8 cellular contexts compared by ENCODE assay signal in genomic region chr5:14871573-14872069, GRCh38. TPM values are rescaled to one million over a fixed set of nuclear protein-coding genes. Genes with fewer than 3 reads are reported as not detected.
DNase-seq lines count a peak whose midpoint lies in the region; ATAC-seq and TF ChIP-seq lines count a peak whose summit lies in the region.

Gene ANKH (minus strand): TSS chr5:14871778. CDS start chr5:14871447, 331 bp downstream.

- peaks cover 7% of the 10 kb centered on the region; the same call in 1 of the 2 replicates for H3K27me3 ChIP-seq in H9 (ENCODE audit: insufficient read depth, low read length)
- no peaks in the 10 kb centered on the region for H3K27me3 ChIP-seq in Loucy (ENCODE audit: insufficient read depth, low read length, poor library complexity, severe bottlenecking)
- no peaks in the 10 kb centered on the region for H3K27me3 ChIP-seq in tibial nerve

- no peaks in the 10 kb centered on the region for H3K79me1 ChIP-seq in H9 (ENCODE audit: insufficient read depth, low read depth, low read length, poor library complexity, severe bottlenecking)

- H3K36me3 ChIP-seq in Loucy (ENCODE audit: insufficient read depth, low read length) = no peaks in the 10 kb centered on the region
- no peaks in the 10 kb centered on the region for H3K36me3 ChIP-seq in tibial nerve

- no peak within 1 kb of the TSS for H3K4ac ChIP-seq in H9 (ENCODE audit: low read depth, low read length)

- H3K9me3 Mint-ChIP-seq in H9 = no peaks in the 10 kb centered on the region

- peak; percentile 7 to 31 for TF ChIP-seq POLR2A in tibial nerve (IDR thresholded peaks at IDR 0.05)

- no peak within 1 kb of the TSS for H2BK20ac ChIP-seq in H9 (ENCODE audit: low read depth, low read length, poor library complexity, severe bottlenecking)

- H3K9me3 ChIP-seq in H9 (ENCODE audit: control insufficient read depth, low read depth, low read length) (no peaks in the 10 kb centered on the region), Loucy (ENCODE audit: insufficient read depth, low read depth, low read length) (no peaks in the 10 kb centered on the region), tibial nerve (no peaks in the 10 kb centered on the region)

- no peaks in the 10 kb centered on the region for H3K9me2 ChIP-seq in Loucy (replicated peaks; ENCODE audit: low read depth, low read length)

- H3K36me3 Mint-ChIP-seq in H9 (ENCODE audit: insufficient read depth in 1 of 3, low read depth in 3 of 3) = no peaks in the 10 kb centered on the region

- H3K4me3 ChIP-seq in Loucy (ENCODE audit: low read length, poor library complexity, severe bottlenecking) (peak within 1 kb of the TSS; percentile 79), tibial nerve (peak within 1 kb of the TSS; percentile 78 to 97 (median 89))

- CTCF ChIA-PET in GM10248 (lab: Yijun Ruan, JAX) = interaction anchor here (1.0 to 1.4 kb wide), 3 partner anchors 10 to 186 kb away, joined by 3 to 4 read pairs (median 4); no protein-coding TSS in a partner anchor

- H3K18ac ChIP-seq in H9 (ENCODE audit: insufficient read length, low read depth, low read length) = no peak within 1 kb of the TSS

- no peak within 1 kb of the TSS for H2BK5ac ChIP-seq in H9 (ENCODE audit: insufficient read length, low read length)

- peak in 1 of 2 donors; percentile 26 for TF ChIP-seq EP300 in tibial nerve (IDR thresholded peaks at IDR 0.05)

- H3K4me1 ChIP-seq in H9 (ENCODE audit: insufficient read depth, low read length) (no peaks in the 10 kb centered on the region), Loucy (ENCODE audit: insufficient read depth, low read length, poor library complexity, severe bottlenecking) (peaks cover 34% of the 10 kb centered on the region), tibial nerve (peaks cover 0 to 36% (median 8%) of the 10 kb centered on the region in 4 donors)

- no peak within 1 kb of the TSS for H3K27ac ChIP-seq in H9 (ENCODE audit: insufficient read length, low read depth, low read length)
- peak within 1 kb of the TSS; percentile 91 to 97 (median 94) for H3K27ac ChIP-seq in tibial nerve

- H3K27ac Mint-ChIP-seq in H9 = no peak within 1 kb of the TSS

- H3K4me2 ChIP-seq in H9 (ENCODE audit: insufficient read depth, insufficient read length, low read length) (peak within 1 kb of the TSS; percentile 80), Loucy (ENCODE audit: low read depth, low read length, poor library complexity, severe bottlenecking) (peak within 1 kb of the TSS; percentile 80)

- H3K79me2 ChIP-seq in H9 (ENCODE audit: insufficient read depth, low read length) = no peaks in the 10 kb centered on the region
- H3K79me2 ChIP-seq in Loucy (ENCODE audit: insufficient read depth, low read length) = peaks cover 44% of the 10 kb centered on the region

- H4K20me1 ChIP-seq in H9 (ENCODE audit: control insufficient read depth, insufficient read depth, insufficient read length) (no peaks in the 10 kb centered on the region), Loucy (ENCODE audit: insufficient read depth, low read length, poor library complexity, severe bottlenecking) (peaks cover 31% of the 10 kb centered on the region)

- no peak within 1 kb of the TSS for H2AK5ac ChIP-seq in H9 (ENCODE audit: insufficient read length, low read length)

- H2AFZ ChIP-seq in H9 (ENCODE audit: low read length) = no peak within 1 kb of the TSS
- peak within 1 kb of the TSS; percentile 79 for H2AFZ ChIP-seq in Loucy (ENCODE audit: low read length)

- no peak within 1 kb of the TSS for H3K56ac ChIP-seq in H9 (ENCODE audit: insufficient read length, low read depth, low read length)

- no CpG with 5 or more reads among the region's 78 CpGs for WGBS in H9 (ENCODE audit: extremely low coverage, insufficient read length, low lambda C conversion rate)
- WGBS in tibial nerve, 2 donors = 0% methylated on average over 18 to 36 of the region's 78 CpGs

- H3K14ac ChIP-seq in H9 (ENCODE audit: insufficient read depth, low read length) = 0 out of 2 replicates have a peak within 1 kb of the TSS, but pooled peaks have one; percentile 49

- peak within 1 kb of the TSS; percentile 76 to 81 for H3K4me3 Mint-ChIP-seq in H9

- H3K9ac ChIP-seq in H9 (ENCODE audit: extremely low read depth, insufficient read length, low read length) (peak within 1 kb of the TSS; percentile 29), Loucy (ENCODE audit: low read depth, low read length, poor library complexity, severe bottlenecking) (peak within 1 kb of the TSS; percentile 86)

- no peak within 1 kb of the TSS for H4K8ac ChIP-seq in H9 (replicated peaks; ENCODE audit: insufficient read length, low read depth, low read length)

- H4K91ac ChIP-seq in H9 (ENCODE audit: insufficient read length, low read depth, low read length) = no peak within 1 kb of the TSS

- DNase-seq in GM10248 (ENCODE audit: extremely low spot score) (peak; percentile 89), H9 (peak; percentile 72), SKM-1 (lab: John Stamatoyannopoulos, UW; ENCODE audit: unreplicated experiment) (peak; percentile 31), Right ventricle myocardium superior (peak; percentile 89), pons (ENCODE audit: low spot score) (peak; percentile 70), tibial nerve (ENCODE audit: low spot score in 2 of 2) (peak; percentile 44 to 63)
- DNase-seq in activated naive CD8-positive, alpha-beta T cell treated with anti-CD3 and anti-CD28 coated beads, Interleukin-2, amount 50 U/mL, for 16 hours (ENCODE audit: low read depth, low spot score) = peak; percentile 59

- no peak within 1 kb of the TSS for H3T11ph ChIP-seq in H9 (ENCODE audit: low read length)

- H3F3A ChIP-seq in Loucy (ENCODE audit: low read depth) = no peaks in the 10 kb centered on the region

- peak; percentile 88 for ATAC-seq in Right ventricle myocardium superior (ENCODE audit: poor library complexity)

- H3K23ac ChIP-seq in H9 (ENCODE audit: insufficient read length, low read depth, low read length) = no peak within 1 kb of the TSS

- TF ChIP-seq CTCF in GM10248 (IDR thresholded peaks at IDR 0.05; ENCODE audit: control extremely low read depth, extremely low read depth, low read depth, missing control alignments) = peak; percentile 83
- TF ChIP-seq CTCF in H9 (conservative IDR thresholded peaks at IDR 0.05) = no peak; the same call in 2 of the 3 replicates
- no peak for TF ChIP-seq CTCF in Loucy (conservative IDR thresholded peaks at IDR 0.05; ENCODE audit: low read length)
- TF ChIP-seq CTCF in tibial nerve (IDR thresholded peaks at IDR 0.05) = peak in 4 of 5 experiments; percentile 28 to 79 (median 46)

- peaks cover 49% of the 10 kb centered on the region for H3K27me3 Mint-ChIP-seq in H9 (ENCODE audit: low read depth)

- intact Hi-C loops in Right ventricle myocardium superior (cut with DNase I) = loop anchor here (5.0 kb wide), 2 partner anchors 131 to 144 kb away; no protein-coding TSS in a partner anchor

- H3K4me1 Mint-ChIP-seq in H9 = peaks cover 10 to 12% of the 10 kb centered on the region in 2 experiments

- no peak within 1 kb of the TSS for H2BK15ac ChIP-seq in H9 (ENCODE audit: low read depth, low read length)

- POLR2A ChIA-PET in GM10248 (lab: Yijun Ruan, JAX) = no interaction called here

- H2BK12ac ChIP-seq in H9 (ENCODE audit: insufficient read length, low read depth, low read length) = no peak within 1 kb of the TSS

- peaks cover 11% of the 10 kb centered on the region for H3K23me2 ChIP-seq in H9 (ENCODE audit: insufficient read length, low read depth, low read length, poor library complexity, severe bottlenecking)

- H2BK120ac ChIP-seq in H9 (ENCODE audit: low read depth, low read length, poor library complexity, severe bottlenecking) = no peak within 1 kb of the TSS

- no peak within 1 kb of the TSS for H4K5ac ChIP-seq in H9 (ENCODE audit: insufficient read length, low read depth, low read length)

RNA-seq across cellular contexts. Expression of gene ANKH, which starts in this region (rescaled TPM):
- total RNA-seq in H9 (2021) (9.6 and 10.2 TPM in 2 replicates), Right ventricle myocardium superior (144 TPM), tibial nerve (10 to 100 TPM; 45.7 to 77.9 (median 46.6) TPM)

Comparison
In these comparisons a context has a peak if more than half of its experiments do, and no peak if none do; other contexts are left out.
1. DNase-seq: peak in every context shown above with its lines; median percentile 89 in GM10248; 89 in Right ventricle myocardium superior; 72 in H9; 70 in pons; 59 in activated naive CD8-positive, alpha-beta T cell treated with anti-CD3 and anti-CD28 coated beads, Interleukin-2, amount 50 U/mL, for 16 hours; 54 in tibial nerve; 31 in SKM-1.
2. CTCF ChIP-seq: peak in GM10248 (single experiment) and tibial nerve (4 of 5); none in H9 (single experiment) and Loucy (single experiment).